ENCODE assay signal across 30 cellular contexts in the genomic region with DNA sequence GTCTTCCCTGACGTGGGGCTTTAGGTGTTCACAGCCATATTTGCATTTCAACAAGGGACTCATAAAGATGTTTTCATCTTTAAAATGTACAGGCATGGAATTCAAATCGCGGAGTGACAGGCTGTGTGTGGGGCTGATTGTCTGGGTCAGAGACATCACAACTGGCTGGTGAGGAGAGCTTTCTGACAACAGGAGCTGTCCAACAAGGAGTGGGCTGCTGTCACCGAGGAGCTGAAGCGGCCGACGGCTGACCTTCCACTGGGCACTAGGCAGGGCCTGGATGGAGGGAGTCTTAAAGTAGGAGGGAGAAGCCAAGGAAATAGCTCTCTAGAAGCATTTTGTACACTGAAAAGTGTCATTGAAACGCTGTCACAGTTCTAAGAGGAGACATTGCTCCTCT.
"Had no signal": no experiment of that assay in that cellular context is flagged by ENCODE, and none has a peak within 500 bp of the region (broad histone marks: within the 10 kb centered on the region; RNA-seq: fewer than 3 reads in every experiment).

No MANE protein-coding gene starts in this region.

- H3K9me3 Mint-ChIP-seq: activated CD4-positive, alpha-beta memory T cell treated with anti-CD3 and anti-CD28 coated beads, Interleukin-2, amount 10 ng/mL, durations not matched to agents 7 days and 5 days; activated naive CD4-positive, alpha-beta T cell treated with anti-CD3 and anti-CD28 coated beads for 36 hours; activated naive CD8-positive, alpha-beta T cell treated with anti-CD3 and anti-CD28 coated beads, Interleukin-2, amount 50 U/mL, for 24 hours; activated T-cell treated with anti-CD3 and anti-CD28 coated beads, Interleukin-2, amount 50 U/mL, for 4 hours; activated T-helper 1 cell treated with anti-CD3 and anti-CD28 coated beads, Interleukin-12 subunit alpha, Interleukin-12 subunit beta, Interleukin-2, Interleukin-4 antibody, amounts not matched to agents 30 ng/mL and 10 ng/mL and 1 ng/mL, durations not matched to agents 14 hours and 24 hours and 36 hours had no signal

- ATAC-seq: activated naive CD8-positive, alpha-beta T cell treated with anti-CD3 and anti-CD28 coated beads, Interleukin-2, amount 50 U/mL, for 24 hours; activated T-cell treated with anti-CD3 and anti-CD28 coated beads, Interleukin-2, amount 50 U/mL, for 4 hours; PC-3; Right ventricle myocardium inferior had no signal

- H3K27me3 Mint-ChIP-seq: activated naive CD8-positive, alpha-beta T cell had no signal

- DNase-seq: activated CD4-positive, alpha-beta memory T cell treated with anti-CD3 and anti-CD28 coated beads, Interleukin-2, amount 10 ng/mL, durations not matched to agents 7 days and 5 days; activated CD4-positive, alpha-beta T cell treated with anti-CD3 and anti-CD28 coated beads for 1 hour; activated CD4-positive, alpha-beta T cell treated with anti-CD3 and anti-CD28 coated beads for 48 hours; activated CD4-positive, CD25-positive, alpha-beta regulatory T cell; activated gamma-delta T cell treated with Interleukin-2 at 50 U/mL for 16 hours; activated naive CD4-positive, alpha-beta T cell treated with anti-CD3 and anti-CD28 coated beads for 36 hours; activated naive CD8-positive, alpha-beta T cell treated with anti-CD3 and anti-CD28 coated beads, Interleukin-2, amount 50 U/mL, for 24 hours; activated T-cell treated with anti-CD3 and anti-CD28 coated beads for 4 hours; activated T-cell treated with anti-CD3 and anti-CD28 coated beads, Interleukin-2, amount 50 U/mL, for 4 hours; anterior cingulate cortex; brain microvascular endothelial cell; central memory CD4-positive, alpha-beta T cell; Karpas-422; KBM-7; NCI-H1105; NCI-H1417 treated with DMSO at 0.1 percent for 48 hours; NCI-H187 treated with DMSO at 0.1 percent for 48 hours; NCI-H2081; NCI-H2171 treated with DMSO at 0.1 percent for 48 hours; NCI-H2227 treated with DMSO at 0.1 percent for 48 hours; NCI-H446; NCI-H510A treated with DMSO at 0.1 percent for 48 hours; PC-3; SIG-M5; T1000; WERI-Rb-1 had no signal

- H3K27ac Mint-ChIP-seq: activated CD4-positive, alpha-beta memory T cell treated with anti-CD3 and anti-CD28 coated beads, Interleukin-2, amount 10 ng/mL, durations not matched to agents 7 days and 5 days; activated naive CD4-positive, alpha-beta T cell treated with anti-CD3 and anti-CD28 coated beads for 36 hours; activated naive CD8-positive, alpha-beta T cell; activated naive CD8-positive, alpha-beta T cell treated with anti-CD3 and anti-CD28 coated beads, Interleukin-2, amount 50 U/mL, for 24 hours; activated T-helper 1 cell treated with anti-CD3 and anti-CD28 coated beads, Interleukin-12 subunit alpha, Interleukin-12 subunit beta, Interleukin-2, Interleukin-4 antibody, amounts not matched to agents 30 ng/mL and 10 ng/mL and 1 ng/mL, durations not matched to agents 14 hours and 24 hours and 36 hours had no signal

- H3K4me1 Mint-ChIP-seq: activated CD4-positive, alpha-beta memory T cell treated with anti-CD3 and anti-CD28 coated beads, Interleukin-2, amount 10 ng/mL, durations not matched to agents 7 days and 5 days; activated naive CD8-positive, alpha-beta T cell treated with anti-CD3 and anti-CD28 coated beads, Interleukin-2, amount 50 U/mL, for 24 hours had no signal

- H3K27ac ChIP-seq: brain microvascular endothelial cell, RWPE1, WERI-Rb-1 had no signal

- H3K4me3 Mint-ChIP-seq: activated CD4-positive, alpha-beta memory T cell treated with anti-CD3 and anti-CD28 coated beads, Interleukin-2, amount 10 ng/mL, durations not matched to agents 7 days and 5 days; activated naive CD4-positive, alpha-beta T cell treated with anti-CD3 and anti-CD28 coated beads for 36 hours; activated naive CD8-positive, alpha-beta T cell; activated naive CD8-positive, alpha-beta T cell treated with anti-CD3 and anti-CD28 coated beads, Interleukin-2, amount 50 U/mL, for 24 hours; activated T-cell treated with anti-CD3 and anti-CD28 coated beads, Interleukin-2, amount 50 U/mL, for 4 hours; activated T-helper 1 cell treated with anti-CD3 and anti-CD28 coated beads, Interleukin-12 subunit alpha, Interleukin-12 subunit beta, Interleukin-2, Interleukin-4 antibody, amounts not matched to agents 30 ng/mL and 10 ng/mL and 1 ng/mL, durations not matched to agents 14 hours and 24 hours and 36 hours had no signal

- H3K36me3 ChIP-seq: brain microvascular endothelial cell, WERI-Rb-1 had no signal

- H3K36me3 Mint-ChIP-seq: activated naive CD8-positive, alpha-beta T cell had no signal
